ENCODE assay signal across 27 cellular contexts in the genomic region with DNA sequence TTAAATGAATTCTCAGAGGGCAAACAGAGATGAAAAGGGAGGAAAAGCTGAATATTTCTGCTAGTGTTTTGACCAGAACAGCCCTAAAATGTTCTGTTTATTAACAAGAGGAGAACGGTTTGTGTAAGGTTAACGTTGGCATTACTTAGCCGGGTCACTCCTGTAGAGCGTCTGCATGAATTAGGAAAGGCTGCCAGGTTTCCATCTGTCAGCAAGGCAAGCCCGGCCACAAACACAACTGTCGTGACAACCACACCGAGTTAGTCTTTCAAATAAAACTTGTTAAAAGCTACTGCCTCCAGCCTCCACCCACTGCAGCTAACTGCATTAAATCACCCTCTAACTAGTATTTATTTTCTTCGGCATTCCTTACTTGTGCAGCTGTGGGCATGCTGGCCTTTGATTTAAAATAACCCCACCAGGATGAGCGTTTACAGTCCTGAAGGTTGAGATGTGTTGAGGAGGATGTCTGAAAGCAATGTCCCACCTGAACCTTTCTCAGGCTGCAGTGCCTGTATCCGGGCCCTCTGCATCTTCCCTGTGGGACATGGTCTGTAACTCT.
DNase-seq lines count a peak whose midpoint lies in the region; FAIRE-seq and TF ChIP-seq lines count a peak whose summit lies in the region.
"Had no signal": no experiment of that assay in that cellular context is flagged by ENCODE, and none has a peak within 500 bp of the region (broad histone marks: within the 10 kb centered on the region; RNA-seq: fewer than 3 reads in every experiment).

No MANE protein-coding gene starts in this region.

- TF ChIP-seq CTCF in mesothelial cell of epicardium (IDR thresholded peaks at IDR 0.05; ENCODE audit: unreplicated experiment) = no peak
- TF ChIP-seq CTCF in vagina (IDR thresholded peaks at IDR 0.05) = no peak

- H3K27ac ChIP-seq in vagina = peak overlapping the region; percentile 31
- H3K27ac ChIP-seq: colonic mucosa, HL-60, left lung had no signal

- no peak overlapping the region for H3K4me3 Mint-ChIP-seq in mesothelial cell of epicardium
- H3K4me3 Mint-ChIP-seq: activated naive CD8-positive, alpha-beta T cell treated with anti-CD3 and anti-CD28 coated beads, Interleukin-2, amount 50 U/mL, for 24 hours; brain; endodermal cell; WTC11 had no signal

- TF ChIP-seq POLR2A in vagina (IDR thresholded peaks at IDR 0.05) = no peak

- H3K36me3 ChIP-seq in vagina = no peaks in the 10 kb centered on the region
- H3K36me3 ChIP-seq: BE2C, colonic mucosa, left lung, tibial artery had no signal

- H3K9me3 ChIP-seq in vagina = no peaks in the 10 kb centered on the region
- H3K9me3 ChIP-seq: BE2C, colonic mucosa, left lung, tibial artery had no signal

- peak overlapping the region; percentile 88 for H3K27ac Mint-ChIP-seq in mesothelial cell of epicardium
- H3K27ac Mint-ChIP-seq: activated naive CD8-positive, alpha-beta T cell treated with anti-CD3 and anti-CD28 coated beads, Interleukin-2, amount 50 U/mL, for 24 hours; endodermal cell; WTC11 had no signal

- H3K4me1 Mint-ChIP-seq in mesothelial cell of epicardium = peaks cover 31% of the 10 kb centered on the region

- H3K4me1 ChIP-seq in vagina = peaks cover 16% of the 10 kb centered on the region
- H3K4me1 ChIP-seq: BE2C, colonic mucosa, left lung had no signal

- FAIRE-seq in endometrium (lab: Jason Lieb, UNC) = peak; percentile 90
- FAIRE-seq: H54 had no signal

- no peaks in the 10 kb centered on the region for H3K9me3 Mint-ChIP-seq in mesothelial cell of epicardium
- H3K9me3 Mint-ChIP-seq: activated naive CD8-positive, alpha-beta T cell treated with anti-CD3 and anti-CD28 coated beads, Interleukin-2, amount 50 U/mL, for 24 hours; endodermal cell; WTC11 had no signal

- H3K27me3 ChIP-seq in vagina = no peaks in the 10 kb centered on the region
- H3K27me3 ChIP-seq: BE2C, colonic mucosa, left lung, tibial artery had no signal

- intact Hi-C loops in vagina (cut with DNase I) = no loop called here

- no peaks in the 10 kb centered on the region for H3K27me3 Mint-ChIP-seq in mesothelial cell of epicardium (ENCODE audit: low read depth)
- H3K27me3 Mint-ChIP-seq: activated naive CD8-positive, alpha-beta T cell treated with anti-CD3 and anti-CD28 coated beads, Interleukin-2, amount 50 U/mL, for 24 hours had no signal

- no peaks in the 10 kb centered on the region for H3K36me3 Mint-ChIP-seq in mesothelial cell of epicardium
- H3K36me3 Mint-ChIP-seq: brain, WTC11 had no signal

- H3K4me3 ChIP-seq in vagina = peak overlapping the region; percentile 5 to 11
- H3K4me3 ChIP-seq: colonic mucosa, left lung had no signal

- DNase-seq in NCI-H1092 treated with DMSO at 0.1 percent for 48 hours (lab: John Stamatoyannopoulos, UW) (peak; percentile 16), NCI-H1092 (lab: John Stamatoyannopoulos, UW) (no peak), mesothelial cell of epicardium (ENCODE audit: low spot score in 2 of 2, unreplicated experiment in 2 of 2) (no peak), vagina (ENCODE audit: extremely low spot score in 2 of 2) (no peak), SKM-1 treated with dmso at 0.1 percent for 144 hours (lab: John Stamatoyannopoulos, UW; ENCODE audit: unreplicated experiment) (no peak), LoVo (ENCODE audit: low spot score) (no peak), islet precursor cell (no peak)
- DNase-seq: 8988T; activated CD4-positive, alpha-beta T cell treated with anti-CD3 and anti-CD28 coated beads, Interleukin-2, amount 50 U/mL, for 4 hours; activated effector memory CD4-positive, alpha-beta T cell treated with anti-CD3 and anti-CD28 coated beads, Interleukin-2, amount 50 U/mL, for 16 hours; activated naive CD8-positive, alpha-beta T cell treated with anti-CD3 and anti-CD28 coated beads, Interleukin-2, amount 50 U/mL, for 24 hours; BE2C; COR-L47; DND-41; endodermal cell; left lung; NCI-H1417; stimulated activated CD4-positive, alpha-beta T cell treated with anti-CD3 and anti-CD28 coated beads, Interleukin-4, amount 100 ng/mL, for 1 hour; stimulated activated naive CD4-positive, alpha-beta T cell; T-helper 9 cell; tibial artery had no signal
